ENCODE assay signal across 30 cellular contexts in the genomic region with DNA sequence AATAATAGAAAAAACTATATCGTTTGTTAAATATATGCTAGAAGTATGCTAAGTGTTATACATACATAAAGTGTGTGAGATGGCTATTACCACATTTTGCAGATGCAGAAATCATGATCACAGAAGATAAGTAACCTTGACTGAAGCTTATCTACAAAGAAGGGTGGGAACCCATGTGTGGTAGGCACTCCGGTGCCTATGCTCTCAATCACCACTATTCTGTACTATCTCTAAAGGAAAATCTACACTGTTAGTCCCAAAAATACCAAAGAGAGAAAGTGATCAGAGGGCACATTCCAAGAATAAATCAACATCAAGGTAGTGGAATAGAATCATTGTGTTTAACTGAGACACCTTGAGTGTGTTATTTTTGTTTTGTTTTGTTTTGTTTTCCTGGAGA. TPM values are rescaled to one million over a fixed set of nuclear protein-coding genes. Genes with fewer than 3 reads are reported as not detected.
"Had no signal": no experiment of that assay in that cellular context is flagged by ENCODE, and none has a peak within 500 bp of the region (broad histone marks: within the 10 kb centered on the region; RNA-seq: fewer than 3 reads in every experiment).

No MANE protein-coding gene starts in this region.

- H3K36me3 ChIP-seq: neural progenitor cell, ovary, right lobe of liver, transverse colon, upper lobe of left lung had no signal

- H3K27ac Mint-ChIP-seq: naive thymus-derived CD4-positive, alpha-beta T cell; natural killer cell; neural progenitor cell; progenitor cell of endocrine pancreas; stimulated activated effector memory CD8-positive, alpha-beta T cell treated with anti-CD3 and anti-CD28 coated beads, Interleukin-12 subunit alpha, Interleukin-12 subunit beta, amount 100 ng/mL, for 72 hours; stimulated activated naive B cell treated with anti-CD40 and anti-IgM and Interleukin-4, amounts not matched to agents 10 μg/mL and 1 μg/mL and 100 μg/mL, for 72 hours; stimulated activated naive CD8-positive, alpha-beta T cell treated with anti-CD3 and anti-CD28 coated beads, Interleukin-15, Interleukin-2, amounts not matched to agents 100 ng/mL and 50 ng/mL, for 24 hours had no signal

- H3K27me3 Mint-ChIP-seq: stimulated activated naive B cell treated with anti-CD40 and anti-IgM and Interleukin-4, amounts not matched to agents 10 μg/mL and 1 μg/mL and 100 μg/mL, for 72 hours had no signal

- H3K79me2 ChIP-seq: parathyroid adenoma had no signal

- H3K9me3 ChIP-seq: ovary, psoas muscle, right lobe of liver, sigmoid colon, stomach, suprapubic skin, testis, tibial artery, transverse colon, upper lobe of left lung, vagina had no signal

- H3K4me3 ChIP-seq: neural progenitor cell, ovary, psoas muscle, right lobe of liver, sigmoid colon, stomach, suprapubic skin, testis, tibial artery, transverse colon, upper lobe of left lung, vagina had no signal

- H3K4me3 Mint-ChIP-seq: naive thymus-derived CD4-positive, alpha-beta T cell; natural killer cell; nephron; neural progenitor cell; stimulated activated effector memory CD8-positive, alpha-beta T cell treated with anti-CD3 and anti-CD28 coated beads, Interleukin-12 subunit alpha, Interleukin-12 subunit beta, amount 100 ng/mL, for 72 hours; stimulated activated naive B cell treated with anti-CD40 and anti-IgM and Interleukin-4, amounts not matched to agents 10 μg/mL and 1 μg/mL and 100 μg/mL, for 72 hours; stimulated activated naive CD8-positive, alpha-beta T cell treated with anti-CD3 and anti-CD28 coated beads, Interleukin-15, Interleukin-2, amounts not matched to agents 100 ng/mL and 50 ng/mL, for 24 hours had no signal

- H3K9me3 Mint-ChIP-seq: natural killer cell; nephron; neural progenitor cell; stimulated activated naive CD8-positive, alpha-beta T cell treated with anti-CD3 and anti-CD28 coated beads, Interleukin-15, Interleukin-2, amounts not matched to agents 100 ng/mL and 50 ng/mL, for 24 hours had no signal

- H3K36me3 Mint-ChIP-seq: naive thymus-derived CD4-positive, alpha-beta T cell; natural killer cell; neural progenitor cell; stimulated activated effector memory CD8-positive, alpha-beta T cell treated with anti-CD3 and anti-CD28 coated beads, Interleukin-12 subunit alpha, Interleukin-12 subunit beta, amount 100 ng/mL, for 72 hours had no signal

- H3K4me1 ChIP-seq: parathyroid adenoma, psoas muscle, right lobe of liver, stomach, suprapubic skin, testis, tibial artery, transverse colon, upper lobe of left lung, vagina had no signal

- H3K27me3 ChIP-seq: neural progenitor cell, ovary, right lobe of liver, sigmoid colon, stomach, suprapubic skin, testis, tibial artery, transverse colon, upper lobe of left lung, vagina had no signal

- H3K4me1 Mint-ChIP-seq: naive thymus-derived CD4-positive, alpha-beta T cell; natural killer cell; neural progenitor cell; stimulated activated effector memory CD8-positive, alpha-beta T cell treated with anti-CD3 and anti-CD28 coated beads, Interleukin-12 subunit alpha, Interleukin-12 subunit beta, amount 100 ng/mL, for 72 hours; stimulated activated naive B cell treated with anti-CD40 and anti-IgM and Interleukin-4, amounts not matched to agents 10 μg/mL and 1 μg/mL and 100 μg/mL, for 72 hours had no signal

- H3K9ac ChIP-seq: neural progenitor cell, parathyroid adenoma had no signal

- H3K4me2 ChIP-seq: neural progenitor cell had no signal

- H2AFZ ChIP-seq: neural progenitor cell, parathyroid adenoma had no signal

- H3K27ac ChIP-seq: neural progenitor cell, ovary, parathyroid adenoma, psoas muscle, right lobe of liver, sigmoid colon, stomach, suprapubic skin, testis, tibial artery, transverse colon, upper lobe of left lung, vagina had no signal

- DNase-seq: naive thymus-derived CD4-positive, alpha-beta T cell; natural killer cell; occipital lobe; ovary; posterior cingulate gyrus; psoas muscle; right cardiac atrium; right lobe of liver; sigmoid colon; small intestine; stimulated activated CD4-positive, alpha-beta T cell treated with anti-CD3 and anti-CD28 coated beads, Interleukin-15, amount 100 ng/mL, for 24 hours; stimulated activated CD4-positive, alpha-beta T cell treated with anti-CD3 and anti-CD28 coated beads, Interleukin-2, amount 100 ng/mL, for 24 hours; stimulated activated CD4-positive, alpha-beta T cell treated with anti-CD3 and anti-CD28 coated beads, Interleukin-2, amount 100 ng/mL, for 48 hours; stimulated activated CD4-positive, alpha-beta T cell treated with anti-CD3 and anti-CD28 coated beads, Interleukin-4, amount 100 ng/mL, for 24 hours; stimulated activated naive B cell treated with anti-CD40 and anti-IgM and Interleukin-4, amounts not matched to agents 10 μg/mL and 1 μg/mL and 100 μg/mL, for 72 hours; stimulated activated naive CD4-positive, alpha-beta T cell treated with Interleukin-2 at 50 U/mL for 16 hours; stomach; testis; tibial artery; transverse colon; upper lobe of left lung had no signal

RNA-seq across cellular contexts. Expression of a gene that starts 48.9 kb away (rescaled TPM):
- polyA plus RNA-seq: neural cell had no signal
